23 cellular contexts compared by ENCODE assay signal in genomic region chr1:8191474-8191873, GRCh38.
"Had no signal": no experiment of that assay in that cellular context is flagged by ENCODE, and none has a peak within 500 bp of the region (broad histone marks: within the 10 kb centered on the region; RNA-seq: fewer than 3 reads in every experiment).

No MANE protein-coding gene starts in this region.

- H3K9me3 Mint-ChIP-seq: activated naive CD4-positive, alpha-beta T cell treated with anti-CD3 and anti-CD28 coated beads for 36 hours; activated T-helper 17 cell treated with anti-CD3 and anti-CD28 coated beads, Interleukin-2, amount 50 U/mL, for 72 hours; central memory CD8-positive, alpha-beta T cell had no signal

- H3K4me3 Mint-ChIP-seq: activated CD4-positive, alpha-beta T cell treated with anti-CD3 and anti-CD28 coated beads for 36 hours; activated naive CD4-positive, alpha-beta T cell treated with anti-CD3 and anti-CD28 coated beads for 36 hours; activated naive CD8-positive, alpha-beta T cell; activated T-helper 17 cell treated with anti-CD3 and anti-CD28 coated beads, Interleukin-2, amount 50 U/mL, for 72 hours; brain; central memory CD8-positive, alpha-beta T cell had no signal

- H3K4me3 ChIP-seq: MG63 had no signal

- H3K27ac Mint-ChIP-seq: activated CD4-positive, alpha-beta T cell treated with anti-CD3 and anti-CD28 coated beads for 36 hours; activated naive CD4-positive, alpha-beta T cell treated with anti-CD3 and anti-CD28 coated beads for 36 hours; activated naive CD8-positive, alpha-beta T cell; activated T-helper 17 cell treated with anti-CD3 and anti-CD28 coated beads, Interleukin-2, amount 50 U/mL, for 72 hours; brain had no signal

- H3K36me3 Mint-ChIP-seq: activated naive CD8-positive, alpha-beta T cell; brain had no signal

- ATAC-seq: activated CD4-positive, alpha-beta T cell treated with anti-CD3 and anti-CD28 coated beads for 36 hours; activated T-helper 17 cell treated with anti-CD3 and anti-CD28 coated beads, Interleukin-2, amount 50 U/mL, for 72 hours had no signal

- H3K27me3 Mint-ChIP-seq: activated naive CD8-positive, alpha-beta T cell; activated T-helper 17 cell treated with anti-CD3 and anti-CD28 coated beads, Interleukin-2, amount 50 U/mL, for 72 hours; brain; central memory CD8-positive, alpha-beta T cell had no signal

- H3K27me3 ChIP-seq: MG63 had no signal

- H3K36me3 ChIP-seq: MG63 had no signal

- DNase-seq: activated CD4-positive, alpha-beta T cell treated with anti-CD3 and anti-CD28 coated beads for 36 hours; activated CD4-positive, CD25-positive, alpha-beta regulatory T cell; activated gamma-delta T cell; activated naive CD4-positive, alpha-beta T cell treated with anti-CD3 and anti-CD28 coated beads for 36 hours; activated T-cell treated with anti-CD3 and anti-CD28 coated beads, Interleukin-2, amount 50 U/mL, for 48 hours; amygdala; MG63; MV-4-11; NCI-H1105; NCI-H1436; NCI-H1694 treated with DMSO at 0.1 percent for 48 hours; NCI-H2029 treated with DMSO at 0.1 percent for 48 hours; NCI-H510A treated with DMSO at 0.1 percent for 48 hours; NCI-H69; NK-92 treated with Interleukin-12 subunit alpha and Interleukin-12 subunit beta, amount 100 ng/mL, for 24 hours; OCI-M1; SHP77; T-helper 2 cell; T1000 had no signal

- H3K4me1 Mint-ChIP-seq: activated T-helper 17 cell treated with anti-CD3 and anti-CD28 coated beads, Interleukin-2, amount 50 U/mL, for 72 hours; brain had no signal

- H3K9me3 ChIP-seq: MG63 had no signal
